In the genomic region with DNA sequence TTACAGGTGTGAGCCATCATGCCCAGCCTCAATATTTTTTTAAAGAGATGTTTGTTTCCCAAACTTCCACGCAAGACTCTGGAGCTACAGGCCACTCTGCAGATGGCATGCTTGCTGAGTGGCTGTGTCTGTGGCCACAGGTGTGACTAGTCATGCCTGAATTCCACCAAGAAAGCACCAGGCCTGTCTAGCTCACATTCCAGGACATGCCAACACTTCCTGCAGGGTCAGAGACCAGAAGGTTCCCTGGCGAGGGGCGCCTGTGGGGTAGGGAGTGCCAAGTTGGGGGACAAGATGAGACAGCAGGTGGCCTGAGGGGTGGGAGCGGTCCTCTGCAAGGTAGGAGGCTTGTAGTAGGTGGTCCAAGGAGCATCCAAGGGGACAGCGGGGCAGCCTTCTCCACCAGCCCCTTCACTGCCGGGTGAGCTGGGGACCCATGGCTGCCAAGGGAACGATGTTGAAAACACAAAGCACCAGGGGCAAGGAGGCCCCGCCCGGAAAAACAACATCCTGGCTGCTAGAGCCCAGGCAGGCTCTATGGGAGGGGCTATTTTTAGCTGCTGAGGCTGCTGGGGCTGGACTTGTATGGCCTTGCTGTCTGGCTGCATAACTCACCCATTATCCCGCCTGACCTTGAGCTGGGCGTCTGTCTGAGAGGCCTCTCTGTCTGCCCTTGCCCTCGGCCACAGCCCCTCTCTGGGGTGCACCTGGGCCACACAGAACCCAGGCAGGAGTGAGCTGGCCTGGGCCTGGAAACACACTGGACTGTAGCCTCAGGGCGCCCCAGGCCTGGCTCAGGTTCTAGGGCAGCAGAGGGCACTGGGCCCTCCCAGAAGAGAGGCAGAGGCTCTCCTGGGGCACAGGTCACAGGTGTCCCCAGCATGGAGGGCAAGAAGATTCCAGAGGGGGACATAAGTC, we compare ENCODE assay signal across 8 cellular contexts. TPM values are rescaled to one million over a fixed set of nuclear protein-coding genes. Genes with fewer than 3 reads are reported as not detected.
A peak's percentile ranks its signal among the peaks of the same experiment; 100 is the strongest.
DNase-seq lines count a peak whose midpoint lies in the region; ATAC-seq and TF ChIP-seq lines count a peak whose summit lies in the region.

No MANE protein-coding gene starts in this region.

- DNase-seq in M059J (ENCODE audit: low read depth) (peak; percentile 84), globus pallidus (ENCODE audit: low spot score) (peak; percentile 70), cerebellum (ENCODE audit: low spot score) (no peak), GM10248 (ENCODE audit: extremely low spot score) (no peak)
- DNase-seq in activated effector memory CD4-positive, alpha-beta T cell treated with Interleukin-2 at 50 U/mL for 16 hours: peak; percentile 66

- CTCF ChIA-PET in GM10248 (lab: Yijun Ruan, JAX): interaction anchor here (1.0 to 7.5 kb wide), 6 partner anchors 8 to 27 kb away, joined by 3 to 89 read pairs (median 4); a partner anchor contains a TSS

- peak overlapping the region; percentile 55 for H3K4me3 ChIP-seq in rectal smooth muscle tissue (ENCODE audit: low read length)

- H3K4me1 ChIP-seq in rectal smooth muscle tissue (ENCODE audit: control insufficient read depth, insufficient read depth, low read length): peaks cover 57% of the 10 kb centered on the region

- TF ChIP-seq CTCF in C4-2B (conservative IDR thresholded peaks at IDR 0.05): no peak
- no peak for TF ChIP-seq CTCF in GM10248 (IDR thresholded peaks at IDR 0.05; ENCODE audit: control extremely low read depth, extremely low read depth, low read depth, missing control alignments)

- ATAC-seq in HG02678 (IDR thresholded peaks at IDR 0.05; ENCODE audit: unreplicated experiment): no peak

- H3K27me3 ChIP-seq in rectal smooth muscle tissue (ENCODE audit: control insufficient read depth, insufficient read depth, low read length): no peaks in the 10 kb centered on the region

- H3K36me3 ChIP-seq in rectal smooth muscle tissue (ENCODE audit: control insufficient read depth, insufficient read depth, low read length): peaks cover 7% of the 10 kb centered on the region

- H3K27ac ChIP-seq in C4-2B (peak overlapping the region; percentile 52), rectal smooth muscle tissue (ENCODE audit: low read depth, low read length) (peak overlapping the region; percentile 96)

- POLR2A ChIA-PET in GM10248 (lab: Yijun Ruan, JAX): interaction anchor here (0.5 to 1.1 kb wide), 2 partner anchors 22 to 94 kb away, joined by 3 to 4 read pairs; no protein-coding TSS in a partner anchor

- peak overlapping the region; percentile 55 for H3K9ac ChIP-seq in rectal smooth muscle tissue (ENCODE audit: low read length)

RNA-seq across cellular contexts. Expression of a gene that starts 5.7 kb away (rescaled TPM):
- 3.8 and 6.6 TPM in 2 replicates for total RNA-seq in M059J (2014; rRNA removed; shearing (Covaris generic))
- 9.9 TPM for total RNA-seq in cerebellum

RNA-seq across cellular contexts. Expression of a gene that starts 17.6 kb away (rescaled TPM):
- total RNA-seq in M059J (2014; rRNA removed; shearing (Covaris generic)): 32.5 and 35.8 TPM in 2 replicates
- 26.0 TPM for total RNA-seq in cerebellum

RNA-seq across cellular contexts. Expression of a gene that starts 24.1 kb away (rescaled TPM):
- 6.4 and 11.1 TPM in 2 replicates for total RNA-seq in M059J (2014; rRNA removed; shearing (Covaris generic))
- total RNA-seq in cerebellum: 8.1 TPM

RNA-seq across cellular contexts. Expression of a gene that starts 28.5 kb away (rescaled TPM):
- 0.07 TPM in 1 of 2 replicates, not detected in the other for total RNA-seq in M059J (2014; rRNA removed; shearing (Covaris generic))
- total RNA-seq in cerebellum: 1.6 TPM

RNA-seq across cellular contexts. Expression of a gene that starts 32.0 kb away (rescaled TPM):
- 30.3 and 39.4 TPM in 2 replicates for total RNA-seq in M059J (2014; rRNA removed; shearing (Covaris generic))
- total RNA-seq in cerebellum: 27.0 TPM

Comparison
In these comparisons a context has a peak if more than half of its experiments do, and no peak if none do; other contexts are left out.
1. DNase-seq: peak in M059J (single experiment), activated effector memory CD4-positive, alpha-beta T cell treated with Interleukin-2 at 50 U/mL for 16 hours (single experiment) and globus pallidus (single experiment); none in cerebellum (single experiment) and GM10248 (single experiment).